ENCODE assay signal across 11 cellular contexts in genomic region chr20:47606414-47607207, GRCh38.
DNase-seq lines count a peak whose midpoint lies in the region; ATAC-seq lines count a peak whose summit lies in the region.
"Had no signal": no experiment of that assay in that cellular context is flagged by ENCODE, and none has a peak within 500 bp of the region (broad histone marks: within the 10 kb centered on the region; RNA-seq: fewer than 3 reads in every experiment).

No MANE protein-coding gene starts in this region.

- intact Hi-C loops in activated CD4-positive, alpha-beta memory T cell treated with anti-CD3 and anti-CD28 coated beads for 36 hours (cut with micrococcal nuclease), result loop anchor here (5.0 kb wide), 1 partner anchor 39 kb away; no protein-coding TSS in a partner anchor

- H3K27me3 Mint-ChIP-seq in activated CD4-positive, alpha-beta memory T cell treated with anti-CD3 and anti-CD28 coated beads for 36 hours, result no peaks in the 10 kb centered on the region
- H3K27me3 Mint-ChIP-seq: naive B cell had no signal

- H3K14ac ChIP-seq in mesenchymal stem cell (ENCODE audit: low read length in 2 of 2), result no peak overlapping the region

- H3K27ac ChIP-seq in mesenchymal stem cell (ENCODE audit: low read length, poor library complexity, severe bottlenecking), result no peak overlapping the region
- H3K27ac ChIP-seq: KMS-11 had no signal

- DNase-seq in NCI-H1417 (lab: John Stamatoyannopoulos, UW) (peak in 2 of 3 experiments; percentile 48 to 96), NCI-H1417 treated with DMSO at 0.1 percent for 48 hours (lab: John Stamatoyannopoulos, UW) (no peak), NCI-H128 (lab: John Stamatoyannopoulos, UW; ENCODE audit: unreplicated experiment) (peak; percentile 91), mesenchymal stem cell (no peak), COR-L47 (lab: John Stamatoyannopoulos, UW) (no peak), MG63 (no peak)
- DNase-seq in activated CD4-positive, alpha-beta memory T cell treated with anti-CD3 and anti-CD28 coated beads for 36 hours, result no peak
- DNase-seq: 8988T, naive B cell had no signal

- POLR2A ChIA-PET in activated CD4-positive, alpha-beta memory T cell treated with anti-CD3 and anti-CD28 coated beads for 36 hours (lab: Charles Lee), result no interaction called here

- H3K4me1 ChIP-seq in mesenchymal stem cell (ENCODE audit: control insufficient read depth, insufficient read depth, low read depth, low read length), result peaks cover 3% of the 10 kb centered on the region

- no peak for ATAC-seq in GM18511 (IDR thresholded peaks at IDR 0.05; ENCODE audit: unreplicated experiment)

- H4K8ac ChIP-seq in mesenchymal stem cell (ENCODE audit: low read length), result no peak overlapping the region

- H3K4me3 ChIP-seq in mesenchymal stem cell (ENCODE audit: insufficient read depth in 1 of 2, low read depth in 1 of 2, low read length in 2 of 2), result no peak overlapping the region
- no peak overlapping the region for H3K4me3 ChIP-seq in MG63

- peak overlapping the region; percentile 45 for H3K4me3 Mint-ChIP-seq in activated CD4-positive, alpha-beta memory T cell treated with anti-CD3 and anti-CD28 coated beads for 36 hours

- H3K4me1 Mint-ChIP-seq in activated CD4-positive, alpha-beta memory T cell treated with anti-CD3 and anti-CD28 coated beads for 36 hours (ENCODE audit: low read depth), result peaks cover 85% of the 10 kb centered on the region

- H2AK5ac ChIP-seq in mesenchymal stem cell (ENCODE audit: low read length, severe bottlenecking), result no peak overlapping the region

- peak overlapping the region in 1 of 2 experiments; percentile 11 for H3K18ac ChIP-seq in mesenchymal stem cell (ENCODE audit: low read depth in 1 of 2, low read length in 2 of 2)

- no peak overlapping the region for H2BK120ac ChIP-seq in mesenchymal stem cell (ENCODE audit: low read depth, low read length)

- H2AFZ ChIP-seq in mesenchymal stem cell (ENCODE audit: low read depth, low read length), result no peak overlapping the region

- H3K23ac ChIP-seq in mesenchymal stem cell (ENCODE audit: low read length in 2 of 2), result no peak overlapping the region

- H3K9me3 ChIP-seq in mesenchymal stem cell (ENCODE audit: control insufficient read depth, low read length), result no peaks in the 10 kb centered on the region
- no peaks in the 10 kb centered on the region for H3K9me3 ChIP-seq in MG63

- H3K36me3 ChIP-seq in mesenchymal stem cell (ENCODE audit: control insufficient read depth in 1 of 2, insufficient read depth in 2 of 2, low read depth in 1 of 2, low read length in 2 of 2), result peaks cover under 1 to 4% of the 10 kb centered on the region in 2 experiments
- no peaks in the 10 kb centered on the region for H3K36me3 ChIP-seq in MG63

- no peak overlapping the region for H2BK12ac ChIP-seq in mesenchymal stem cell (ENCODE audit: low read length in 2 of 2)

- H3K79me1 ChIP-seq in mesenchymal stem cell (replicated peaks; ENCODE audit: low read length, poor library complexity, severe bottlenecking), result peaks cover 25% of the 10 kb centered on the region

- H3K27ac Mint-ChIP-seq in activated CD4-positive, alpha-beta memory T cell treated with anti-CD3 and anti-CD28 coated beads for 36 hours, result peak overlapping the region; percentile 98

- H3K4me2 ChIP-seq in mesenchymal stem cell (ENCODE audit: low read length, poor library complexity, severe bottlenecking), result no peak overlapping the region
- H3K4me2 ChIP-seq: KMS-11 had no signal

- H3K27me3 ChIP-seq in mesenchymal stem cell (ENCODE audit: control insufficient read depth in 1 of 2, insufficient read depth in 1 of 2, low read length in 2 of 2), result no peaks in the 10 kb centered on the region
- H3K27me3 ChIP-seq in MG63, result no peaks in the 10 kb centered on the region

- H3K4ac ChIP-seq in mesenchymal stem cell (ENCODE audit: low read depth in 1 of 2, low read length in 2 of 2), result no peak overlapping the region

- H4K91ac ChIP-seq in mesenchymal stem cell (ENCODE audit: low read length), result no peak overlapping the region

- H3K9ac ChIP-seq in mesenchymal stem cell (ENCODE audit: low read length), result peak overlapping the region; percentile 28
- H3K9ac ChIP-seq: KMS-11 had no signal

- H2BK15ac ChIP-seq in mesenchymal stem cell (ENCODE audit: low read depth, poor library complexity, severe bottlenecking), result no peak overlapping the region

- WGBS in mesenchymal stem cell, result 96% methylated on average over 8 of the region's 8 CpGs

- peaks cover 6% of the 10 kb centered on the region for H3K9me3 Mint-ChIP-seq in activated CD4-positive, alpha-beta memory T cell treated with anti-CD3 and anti-CD28 coated beads for 36 hours
- H3K9me3 Mint-ChIP-seq: naive B cell had no signal

- no peak overlapping the region for H2BK5ac ChIP-seq in mesenchymal stem cell (ENCODE audit: low read depth, low read length, poor library complexity, severe bottlenecking)

- H3K36me3 Mint-ChIP-seq in activated CD4-positive, alpha-beta memory T cell treated with anti-CD3 and anti-CD28 coated beads for 36 hours, result peaks cover 25% of the 10 kb centered on the region

- CTCF ChIA-PET in activated CD4-positive, alpha-beta memory T cell treated with anti-CD3 and anti-CD28 coated beads for 36 hours (lab: Charles Lee), result no interaction called here

Comparison
In these comparisons a context has a peak if more than half of its experiments do, and no peak if none do; other contexts are left out.
1. DNase-seq: peak in NCI-H1417 (2 of 3) and NCI-H128 (single experiment); none in NCI-H1417 treated with DMSO at 0.1 percent for 48 hours (single experiment), activated CD4-positive, alpha-beta memory T cell treated with anti-CD3 and anti-CD28 coated beads for 36 hours (single experiment), mesenchymal stem cell (single experiment), COR-L47 (single experiment) and MG63 (single experiment).